Comparison of ENCODE assay signal across 9 cellular contexts in genomic region chr3:149579838-149580542, GRCh38.
DNase-seq lines count a peak whose midpoint lies in the region; ATAC-seq and TF ChIP-seq lines count a peak whose summit lies in the region.
"Had no signal": no experiment of that assay in that cellular context is flagged by ENCODE, and none has a peak within 500 bp of the region (broad histone marks: within the 10 kb centered on the region; RNA-seq: fewer than 3 reads in every experiment).

No MANE protein-coding gene starts in this region.

- H3K4me3 ChIP-seq in GM23248 = peak overlapping the region; percentile 36
- H3K4me3 ChIP-seq in colonic mucosa = no peak overlapping the region

- no peak for ATAC-seq in GM21528 (IDR thresholded peaks at IDR 0.05; ENCODE audit: low FRiP score, unreplicated experiment)

- intact Hi-C loops in colonic mucosa (cut with DNase I) = no loop called here

- H3K9ac ChIP-seq in GM23248 = peak overlapping the region; percentile 53
- H3K9ac ChIP-seq in colonic mucosa (ENCODE audit: low read depth in 2 of 2, low read length in 2 of 2) = no peak overlapping the region

- TF ChIP-seq CTCF in colonic mucosa (IDR thresholded peaks at IDR 0.05) = no peak

- peaks cover 74% of the 10 kb centered on the region for H3F3A ChIP-seq in GM23248 (ENCODE audit: insufficient read depth)

- H3K9me3 ChIP-seq in GM23248 (ENCODE audit: low read depth) (no peaks in the 10 kb centered on the region), colonic mucosa (no peaks in the 10 kb centered on the region)

- in situ Hi-C loops in GM23248 (cut with MboI) = no loop called here

- no peaks in the 10 kb centered on the region for H4K20me1 ChIP-seq in GM23248 (ENCODE audit: insufficient read depth)

- WGBS in GM23248 (ENCODE audit: low coverage in 1 of 2, low lambda C conversion rate in 2 of 2, missing lambda C conversion rate in 2 of 2), 2 experiments = 18 to 23% methylated on average over 4 of the region's 4 CpGs

- H2AFZ ChIP-seq in GM23248 = no peak overlapping the region

- H3K9me2 ChIP-seq in GM23248 (ENCODE audit: insufficient read depth) = no peaks in the 10 kb centered on the region

- peak overlapping the region; percentile 58 for H3K4me2 ChIP-seq in GM23248 (ENCODE audit: unreplicated experiment)

- peak; percentile 66 for DNase-seq in Daoy (ENCODE audit: low read depth)
- peak; percentile 85 for DNase-seq in GM23248
- DNase-seq in SW480 (ENCODE audit: low spot score) = peak; percentile 76
- peak; percentile 95 for DNase-seq in kidney tubule cell (ENCODE audit: low spot score)
- DNase-seq in colonic mucosa = no peak
- DNase-seq in DMS153 treated with DMSO at 0.1 percent for 48 hours (lab: John Stamatoyannopoulos, UW; ENCODE audit: unreplicated experiment) = no peak
- DNase-seq in NCI-H1048 (lab: John Stamatoyannopoulos, UW) = no peak
- DNase-seq: NCI-H1105 treated with DMSO at 0.1 percent for 48 hours had no signal

- H3K4me1 ChIP-seq in GM23248 (ENCODE audit: insufficient read depth) (peaks cover 93% of the 10 kb centered on the region), colonic mucosa (no peaks in the 10 kb centered on the region)

- H3K27me3 ChIP-seq in GM23248 (replicated peaks; ENCODE audit: insufficient read depth) = no peaks in the 10 kb centered on the region
- no peaks in the 10 kb centered on the region for H3K27me3 ChIP-seq in colonic mucosa

- peaks cover 66% of the 10 kb centered on the region for H3K79me2 ChIP-seq in GM23248 (ENCODE audit: insufficient read depth)

- H3K27ac ChIP-seq in GM23248 = peak overlapping the region; percentile 91
- H3K27ac ChIP-seq in colonic mucosa = no peak overlapping the region

- no peaks in the 10 kb centered on the region for H3K36me3 ChIP-seq in GM23248 (ENCODE audit: low read depth)
- no peaks in the 10 kb centered on the region for H3K36me3 ChIP-seq in colonic mucosa

Comparison
In these comparisons a context has a peak if more than half of its experiments do, and no peak if none do; other contexts are left out.
1. DNase-seq: peak in Daoy (single experiment), GM23248 (single experiment), SW480 (single experiment) and kidney tubule cell (single experiment); none in colonic mucosa (single experiment), DMS153 treated with DMSO at 0.1 percent for 48 hours (single experiment) and NCI-H1048 (single experiment).